8 cellular contexts compared by ENCODE assay signal in genomic region chr11:84437129-84438123, GRCh38.
DNase-seq lines count a peak whose midpoint lies in the region; ATAC-seq and TF ChIP-seq lines count a peak whose summit lies in the region.

No MANE protein-coding gene starts in this region.

- ATAC-seq in GM18499 (IDR thresholded peaks at IDR 0.05; ENCODE audit: insufficient read depth, unreplicated experiment) (peak; percentile 77), omental fat pad (ENCODE audit: low FRiP score) (peak; percentile 57)

- H3K9me3 ChIP-seq in ectodermal cell (ENCODE audit: control insufficient read depth, low read length) = no peaks in the 10 kb centered on the region

- DNase-seq in H7 = peak; percentile 46
- DNase-seq in NCI-H187 (lab: John Stamatoyannopoulos, UW) = peak; percentile 45 to 52
- DNase-seq in omental fat pad (ENCODE audit: low spot score) = no peak
- DNase-seq in activated CD4-positive, alpha-beta T cell treated with anti-CD3 and anti-CD28 coated beads, Interleukin-2, amount 50 U/mL, for 1 hour = no peak
- DNase-seq in AG08395 (ENCODE audit: low spot score) = no peak
- DNase-seq in stimulated activated CD4-positive, alpha-beta T cell treated with anti-CD3 and anti-CD28 coated beads, Interleukin-2, amount 100 ng/mL, for 48 hours = no peak

- H3K27me3 ChIP-seq in H7 (ENCODE audit: control insufficient read depth, insufficient read depth, low read length) = no peaks in the 10 kb centered on the region
- H3K27me3 ChIP-seq in ectodermal cell (ENCODE audit: control insufficient read depth, insufficient read depth, low read length, poor library complexity, severe bottlenecking) = no peaks in the 10 kb centered on the region

- WGBS in ectodermal cell, 2 experiments = 8 to 9% methylated on average over 21 of the region's 21 CpGs

- no peak for TF ChIP-seq CTCF in omental fat pad (IDR thresholded peaks at IDR 0.05)

- no peak overlapping the region for H3K27ac ChIP-seq in ectodermal cell (ENCODE audit: insufficient read depth, low read depth, low read length, poor library complexity, severe bottlenecking)

- H3K4me3 ChIP-seq in H7 (ENCODE audit: insufficient read depth, low read depth, low read length) (peak overlapping the region; percentile 13), ectodermal cell (ENCODE audit: insufficient read depth, low read depth, low read length) (peak overlapping the region; percentile 22)

- no peaks in the 10 kb centered on the region for H3K4me1 ChIP-seq in ectodermal cell (ENCODE audit: control insufficient read depth, insufficient read depth, low read length)

- H3K36me3 ChIP-seq in H7 (replicated peaks; ENCODE audit: control insufficient read depth, insufficient read depth, low read length) (no peaks in the 10 kb centered on the region), ectodermal cell (ENCODE audit: control insufficient read depth, insufficient read depth, low read length) (no peaks in the 10 kb centered on the region)

Comparison
In these comparisons a context has a peak if more than half of its experiments do, and no peak if none do; other contexts are left out.
1. DNase-seq: peak in H7 (single experiment) and NCI-H187 (2 of 2); none in omental fat pad (single experiment), activated CD4-positive, alpha-beta T cell treated with anti-CD3 and anti-CD28 coated beads, Interleukin-2, amount 50 U/mL, for 1 hour (single experiment), AG08395 (single experiment) and stimulated activated CD4-positive, alpha-beta T cell treated with anti-CD3 and anti-CD28 coated beads, Interleukin-2, amount 100 ng/mL, for 48 hours (0 of 2).